1 cellular context compared by ENCODE assay signal in the genomic region with DNA sequence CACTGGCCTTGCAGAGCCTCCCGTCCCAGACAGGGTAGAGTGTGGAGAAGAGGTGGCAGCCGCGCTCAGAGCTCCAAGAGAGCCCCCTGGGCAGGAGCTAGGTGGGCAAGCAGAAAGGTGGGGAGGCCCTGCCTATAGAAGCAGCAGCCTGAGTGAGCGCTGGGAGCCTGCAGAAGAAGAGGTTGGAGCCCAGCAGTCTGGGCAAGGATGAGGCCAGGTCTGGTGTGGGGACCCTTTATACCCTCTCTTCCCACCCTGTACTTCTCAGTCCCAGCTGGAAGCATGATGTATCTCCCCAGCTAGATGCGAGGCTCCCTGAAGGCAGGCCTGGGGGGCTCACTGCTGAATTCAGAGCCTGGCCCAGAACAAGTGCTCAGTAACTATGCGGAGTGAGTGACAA.
TF ChIP-seq lines count a peak whose summit lies in the region.

No MANE protein-coding gene starts in this region.

TF ChIP-seq in HepG2, 621 proteins besides CTCF, POLR2A, EP300 and RAD21:
- TF ChIP-seq JUNB (CRISPR knock-in tag; IDR thresholded peaks at IDR 0.05; ENCODE audit: borderline replicate concordance) = no peak
- TF ChIP-seq ZNF296 (CRISPR knock-in tag; conservative IDR thresholded peaks at IDR 0.05) = no peak
- no peak for TF ChIP-seq ZNF550 (CRISPR knock-in tag; IDR thresholded peaks at IDR 0.05; ENCODE audit: borderline replicate concordance)
- no peak for TF ChIP-seq POLR2AphosphoS5 (IDR thresholded peaks at IDR 0.05; ENCODE audit: low read depth, low read length)
- no peak for TF ChIP-seq RXRA (CRISPR knock-in tag; IDR thresholded peaks at IDR 0.05)
- no peak for TF ChIP-seq ZNF75D (CRISPR knock-in tag; IDR thresholded peaks at IDR 0.05; ENCODE audit: borderline replicate concordance)
- TF ChIP-seq ZNF772 (CRISPR knock-in tag; IDR thresholded peaks at IDR 0.05) = no peak
- no peak for TF ChIP-seq ZNF749 (CRISPR knock-in tag; IDR thresholded peaks at IDR 0.05; ENCODE audit: borderline replicate concordance)
- no peak for TF ChIP-seq TOPORS (CRISPR knock-in tag; IDR thresholded peaks at IDR 0.05)
- TF ChIP-seq ZNF207 (IDR thresholded peaks at IDR 0.05; ENCODE audit: borderline replicate concordance) = no peak
- no peak for TF ChIP-seq HHEX (CRISPR knock-in tag; IDR thresholded peaks at IDR 0.05)
- TF ChIP-seq HOXA5 (CRISPR knock-in tag; IDR thresholded peaks at IDR 0.05) = no peak
- TF ChIP-seq FOXA1 (IDR thresholded peaks at IDR 0.05) = no peak
- no peak for TF ChIP-seq FOXA1 (CRISPR knock-in tag; IDR thresholded peaks at IDR 0.05)
- no peak for TF ChIP-seq ZBTB26 (CRISPR knock-in tag; IDR thresholded peaks at IDR 0.05; ENCODE audit: borderline replicate concordance)
- TF ChIP-seq ZNF264 (CRISPR knock-in tag; IDR thresholded peaks at IDR 0.05) = no peak
- no peak for TF ChIP-seq MXD3 (CRISPR knock-in tag; IDR thresholded peaks at IDR 0.05)
